1 cellular context compared by ENCODE assay signal in the genomic region with DNA sequence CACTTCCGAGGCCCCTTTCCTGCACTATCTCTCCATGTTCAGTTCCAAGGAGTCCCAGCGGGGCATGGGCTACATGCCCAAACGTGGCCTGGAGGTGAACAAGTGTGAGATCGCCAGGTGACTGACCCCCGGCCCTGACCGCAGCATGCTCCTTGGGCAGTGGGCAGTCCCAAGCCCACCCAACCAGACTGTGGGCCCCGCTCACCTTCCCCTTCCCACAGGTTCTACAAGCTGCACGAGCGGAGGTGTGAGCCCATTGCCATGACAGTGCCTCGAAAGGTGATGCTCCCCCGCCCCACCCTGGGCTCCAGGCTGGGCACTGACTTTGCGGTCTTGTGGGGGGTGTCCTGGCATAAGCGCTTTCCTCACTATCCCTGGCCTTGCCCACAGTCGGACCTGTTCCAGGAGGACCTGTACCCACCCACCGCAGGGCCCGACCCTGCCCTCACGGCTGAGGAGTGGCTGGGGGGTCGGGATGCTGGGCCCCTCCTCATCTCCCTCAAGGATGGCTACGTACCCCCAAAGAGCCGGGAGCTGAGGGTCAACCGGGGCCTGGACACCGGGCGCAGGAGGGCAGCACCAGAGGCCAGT.
TF ChIP-seq lines count a peak whose summit lies in the region.

No MANE protein-coding gene starts in this region.

TF ChIP-seq in GM12891, 5 proteins besides CTCF, POLR2A, EP300 and RAD21 (continued from another document):
- TF ChIP-seq TAF1 (IDR thresholded peaks at IDR 0.05; ENCODE audit: low read depth, low read length) (no peak), POU2F2 (IDR thresholded peaks at IDR 0.05; ENCODE audit: low read depth, low read length) (no peak), SPI1 (IDR thresholded peaks at IDR 0.05; ENCODE audit: low read depth, low read length) (no peak)
